ENCODE assay signal across 1 cellular context in the genomic region with DNA sequence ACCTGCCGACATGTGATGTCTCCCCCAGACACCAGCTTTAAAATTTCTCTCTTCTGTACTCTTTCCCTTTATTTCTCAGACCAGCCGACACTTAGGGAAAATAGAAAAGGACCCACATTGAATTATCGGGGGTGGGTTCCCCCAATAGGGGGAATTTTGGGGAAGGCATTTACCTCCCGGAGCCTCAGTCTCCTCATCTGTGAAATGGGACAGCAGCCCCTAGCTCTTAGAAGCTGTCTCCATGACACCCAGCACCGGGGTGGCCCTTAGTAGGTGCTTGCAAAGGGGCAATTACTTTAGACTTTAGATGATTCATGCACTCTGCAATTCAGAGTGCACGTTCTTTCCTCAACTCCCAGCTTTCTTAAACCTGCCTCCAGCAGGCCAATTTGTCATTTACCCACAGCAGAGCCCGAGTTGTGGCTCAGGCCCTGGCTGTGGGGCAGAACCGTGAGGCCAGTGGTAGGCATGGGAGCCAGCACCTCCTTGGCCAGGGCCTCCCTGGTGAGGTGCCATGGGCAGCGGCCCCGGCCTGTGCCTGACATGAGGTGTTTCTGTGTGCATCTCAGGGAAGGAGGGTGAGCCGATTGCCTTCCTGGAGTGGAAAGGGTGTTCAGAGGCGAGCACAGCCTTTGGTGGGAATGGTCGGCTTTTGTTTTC.
TF ChIP-seq lines count a peak whose summit lies in the region.

No MANE protein-coding gene starts in this region.

TF ChIP-seq in GM23338, 12 proteins besides CTCF, POLR2A, EP300 and RAD21 (continued from another document):
- TF ChIP-seq ZNF462 (CRISPR knock-in tag; IDR thresholded peaks at IDR 0.05) (no peak), EZH2phosphoT487 (IDR thresholded peaks at IDR 0.05; ENCODE audit: unreplicated experiment) (no peak), CREB1 (CRISPR knock-in tag; IDR thresholded peaks at IDR 0.05; ENCODE audit: low read depth) (no peak)
